ENCODE assay signal across 16 cellular contexts in genomic region chr16:4244254-4244812, GRCh38. TPM values are rescaled to one million over a fixed set of nuclear protein-coding genes. Genes with fewer than 3 reads are reported as not detected.
DNase-seq lines count a peak whose midpoint lies in the region; ATAC-seq, FAIRE-seq and TF ChIP-seq lines count a peak whose summit lies in the region.
"Had no signal": no experiment of that assay in that cellular context is flagged by ENCODE, and none has a peak within 500 bp of the region (broad histone marks: within the 10 kb centered on the region; RNA-seq: fewer than 3 reads in every experiment).

No MANE protein-coding gene starts in this region.

- WGBS in pancreas, 2 donors: 41 to 42% methylated on average over 8 of the region's 8 CpGs

- no peak for FAIRE-seq in pancreas (lab: Jason Lieb, UNC)
- FAIRE-seq: A204.1 had no signal

- peak overlapping the region; percentile 62 for H3K27ac ChIP-seq in WERI-Rb-1
- no peak overlapping the region for H3K27ac ChIP-seq in pancreas
- no peak overlapping the region for H3K27ac ChIP-seq in colonic mucosa
- H3K27ac ChIP-seq: breast epithelium, lower lobe of right lung had no signal

- H3K4me1 ChIP-seq in pancreas (no peaks in the 10 kb centered on the region), colonic mucosa (no peaks in the 10 kb centered on the region)
- H3K4me1 ChIP-seq: breast epithelium, lower lobe of right lung had no signal

- ATAC-seq in pancreas (peak; percentile 75 to 92 (median 85)), HG02981 (IDR thresholded peaks at IDR 0.05; ENCODE audit: unreplicated experiment) (no peak)
- ATAC-seq: activated T-cell treated with anti-CD3 and anti-CD28 coated beads, Interleukin-2, amount 50 U/mL, for 4 hours; lower lobe of right lung had no signal

- H3K4me3 ChIP-seq in WERI-Rb-1 (ENCODE audit: low read depth, low read length): no peak overlapping the region
- H3K4me3 ChIP-seq in pancreas: no peak overlapping the region
- no peak overlapping the region for H3K4me3 ChIP-seq in colonic mucosa
- H3K4me3 ChIP-seq: breast epithelium, lower lobe of right lung, skin epidermis had no signal

- H3K9ac ChIP-seq in colonic mucosa (ENCODE audit: low read depth in 2 of 2, low read length in 2 of 2): no peak overlapping the region

- H3K36me3 ChIP-seq in WERI-Rb-1 (no peaks in the 10 kb centered on the region), pancreas (no peaks in the 10 kb centered on the region), colonic mucosa (no peaks in the 10 kb centered on the region)
- H3K36me3 ChIP-seq: breast epithelium, lower lobe of right lung had no signal

- no peaks in the 10 kb centered on the region for H3K27me3 ChIP-seq in WERI-Rb-1 (ENCODE audit: insufficient read depth, low read depth, severe bottlenecking)
- H3K27me3 ChIP-seq in pancreas: no peaks in the 10 kb centered on the region
- H3K27me3 ChIP-seq in colonic mucosa: no peaks in the 10 kb centered on the region
- H3K27me3 ChIP-seq: breast epithelium had no signal

- TF ChIP-seq CTCF in WERI-Rb-1 (IDR thresholded peaks at IDR 0.05; ENCODE audit: low read depth, low read length): no peak
- no peak for TF ChIP-seq CTCF in pancreas (IDR thresholded peaks at IDR 0.05)
- no peak for TF ChIP-seq CTCF in colonic mucosa (IDR thresholded peaks at IDR 0.05)

- intact Hi-C loops in pancreas (cut with DNase I): no loop called here
- intact Hi-C loops in colonic mucosa (cut with DNase I): no loop called here

- peaks cover 13% of the 10 kb centered on the region for H3K9me3 ChIP-seq in WERI-Rb-1 (ENCODE audit: severe bottlenecking)
- H3K9me3 ChIP-seq in pancreas: no peaks in the 10 kb centered on the region
- no peaks in the 10 kb centered on the region for H3K9me3 ChIP-seq in colonic mucosa
- H3K9me3 ChIP-seq: breast epithelium, lower lobe of right lung had no signal

- DNase-seq in NCI-H1092 treated with DMSO at 0.1 percent for 48 hours (lab: John Stamatoyannopoulos, UW) (peak; percentile 24), NCI-H1092 (lab: John Stamatoyannopoulos, UW) (no peak), NCI-H2171 treated with DMSO at 0.1 percent for 48 hours (lab: John Stamatoyannopoulos, UW) (peak; percentile 99), WERI-Rb-1 (peak; percentile 89), pancreas (peak in 1 of 6 donors; percentile 60), colonic mucosa (no peak), COLO829 (ENCODE audit: low spot score) (no peak)
- DNase-seq: activated T-cell treated with anti-CD3 and anti-CD28 coated beads, Interleukin-2, amount 50 U/mL, for 4 hours; Kasumi-1; lower lobe of right lung; stimulated activated CD8-positive, alpha-beta memory T cell treated with anti-CD3 and anti-CD28 coated beads, Interleukin-4, amount 100 ng/mL, for 48 hours had no signal

RNA-seq across cellular contexts. Expression of gene SRL, which starts 2.5 kb away (rescaled TPM):
- under 1 TPM; 0.12 to 0.24 (median 0.19) TPM for total RNA-seq in pancreas
- under 1 TPM; 0.40 to 0.42 TPM for polyA plus RNA-seq in pancreas
- total RNA-seq in colonic mucosa: under 1 TPM; 0.49 to 0.82 TPM
- total RNA-seq: T-helper 2 cell treated with Interferon-gamma antibody and Interleukin-4, amounts not matched to agents 100 ng/mL and 5 ng/mL, for 36 hours had no signal

RNA-seq across cellular contexts. Expression of gene TFAP4, which starts 28.5 kb away (rescaled TPM):
- total RNA-seq in pancreas (10 to 100 TPM in 4 of 6 donors, 1 to 10 TPM in 2; 8.6 to 17.9 (median 12.9) TPM), colonic mucosa (10 to 100 TPM in 1 of 2 donors, 1 to 10 TPM in 1; 5.4 to 15.4 TPM)
- 10 to 100 TPM in 1 of 2 donors, 1 to 10 TPM in 1; 6.1 to 10.7 TPM for polyA plus RNA-seq in pancreas

Comparison
In these comparisons a context has a peak if more than half of its experiments do, and no peak if none do; other contexts are left out.
1. DNase-seq: peak in NCI-H1092 treated with DMSO at 0.1 percent for 48 hours (single experiment), NCI-H2171 treated with DMSO at 0.1 percent for 48 hours (single experiment) and WERI-Rb-1 (single experiment); none in NCI-H1092 (single experiment), colonic mucosa (single experiment) and COLO829 (single experiment).